Comparison of ENCODE assay signal across 8 cellular contexts in the genomic region with DNA sequence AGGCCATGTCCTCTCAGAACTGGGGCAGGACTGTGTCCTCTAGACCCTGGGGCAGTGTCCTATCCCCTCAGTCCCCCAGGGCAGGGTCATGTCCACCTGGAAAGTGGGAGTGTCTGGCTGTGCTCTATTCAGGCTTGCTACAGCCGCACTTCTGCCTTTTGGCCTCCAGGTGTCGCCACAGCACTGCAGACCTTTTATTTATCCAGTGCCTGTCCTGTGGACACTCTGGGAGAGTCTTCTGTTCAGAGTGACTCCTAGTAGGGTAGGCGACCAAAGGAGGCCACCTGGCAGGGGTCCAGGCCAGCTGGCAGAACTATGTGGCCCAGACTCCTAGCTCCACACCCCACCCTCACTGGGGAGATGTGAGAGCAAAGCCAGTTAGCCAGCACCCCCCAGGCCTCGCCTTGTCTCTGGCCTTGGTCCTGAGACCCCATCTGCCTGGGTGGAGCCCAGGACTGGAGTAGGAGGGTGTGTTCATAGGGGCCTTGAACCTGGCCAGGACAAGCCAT. TPM values are rescaled to one million over a fixed set of nuclear protein-coding genes. Genes with fewer than 3 reads are reported as not detected.
DNase-seq lines count a peak whose midpoint lies in the region; ATAC-seq and TF ChIP-seq lines count a peak whose summit lies in the region.

No MANE protein-coding gene starts in this region.

- TF ChIP-seq EP300 in stomach (IDR thresholded peaks at IDR 0.05), result no peak

- DNase-seq in ELF-1 (ENCODE audit: low read depth, low spot score), result peak; percentile 91
- DNase-seq in NOMO-1 treated with DMSO at 0.1 percent for 48 hours (lab: John Stamatoyannopoulos, UW; ENCODE audit: unreplicated experiment), result peak; percentile 59
- peak; percentile 58 for DNase-seq in activated T-cell treated with anti-CD3 and anti-CD28 coated beads for 24 hours (ENCODE audit: low read depth)
- peak; percentile 70 for DNase-seq in natural killer cell treated with Interleukin-12 subunit alpha and Interleukin-12 subunit beta and Interleukin-15 and Interleukin-18, amount 100 ng/mL, for 72 hours (ENCODE audit: low spot score)
- DNase-seq in stomach, result peak; percentile 80

- no peaks in the 10 kb centered on the region for H3K36me3 ChIP-seq in stomach

- no peak overlapping the region for H3K4me3 ChIP-seq in stomach

- H3K4me1 ChIP-seq in stomach, result peaks cover 13 to 26% (median 16%) of the 10 kb centered on the region in 4 donors

- peaks cover 9 to 10% of the 10 kb centered on the region in 2 donors for H3K27me3 Mint-ChIP-seq in natural killer cell treated with Interleukin-12 subunit alpha and Interleukin-12 subunit beta and Interleukin-15 and Interleukin-18, amount 100 ng/mL, for 72 hours

- no peaks in the 10 kb centered on the region for H3K9me3 ChIP-seq in stomach

- intact Hi-C loops in stomach (cut with DNase I; ENCODE audit: low total_unique reads), result loop anchor here (5.0 kb wide), 1 partner anchor 197 kb away; no protein-coding TSS in a partner anchor

- no peaks in the 10 kb centered on the region for H3K4me1 Mint-ChIP-seq in natural killer cell treated with Interleukin-12 subunit alpha and Interleukin-12 subunit beta and Interleukin-15 and Interleukin-18, amount 100 ng/mL, for 72 hours (ENCODE audit: low read depth in 2 of 2)

- 19 to 25% (median 21%) methylated on average over 4 of the region's 4 CpGs for WGBS in stomach, 5 donors

- H3K9me3 Mint-ChIP-seq in natural killer cell treated with Interleukin-12 subunit alpha and Interleukin-12 subunit beta and Interleukin-15 and Interleukin-18, amount 100 ng/mL, for 72 hours, result no peaks in the 10 kb centered on the region

- TF ChIP-seq CTCF in stomach (IDR thresholded peaks at IDR 0.05), result peak in 5 of 7 experiments; percentile 91 to 98 (median 96)

- H3K27ac ChIP-seq in stomach, result no peak overlapping the region

- peak; percentile 66 for ATAC-seq in HG03354 (IDR thresholded peaks at IDR 0.05; ENCODE audit: poor library complexity, severe bottlenecking, unreplicated experiment)
- ATAC-seq in esophagus mucosa, result peak; percentile 76
- ATAC-seq in natural killer cell treated with Interleukin-12 subunit alpha and Interleukin-12 subunit beta and Interleukin-15 and Interleukin-18, amount 100 ng/mL, for 72 hours, result peak; percentile 63 to 78
- no peak for ATAC-seq in GM19455 (IDR thresholded peaks at IDR 0.05; ENCODE audit: unreplicated experiment)

- no peak for TF ChIP-seq POLR2A in stomach (IDR thresholded peaks at IDR 0.05)

- no peaks in the 10 kb centered on the region for H3K36me3 Mint-ChIP-seq in natural killer cell treated with Interleukin-12 subunit alpha and Interleukin-12 subunit beta and Interleukin-15 and Interleukin-18, amount 100 ng/mL, for 72 hours

- H3K27ac Mint-ChIP-seq in natural killer cell treated with Interleukin-12 subunit alpha and Interleukin-12 subunit beta and Interleukin-15 and Interleukin-18, amount 100 ng/mL, for 72 hours, result no peak overlapping the region

- peaks cover 0 to 26% (median 17%) of the 10 kb centered on the region in 3 donors for H3K27me3 ChIP-seq in stomach

- no peak overlapping the region for H3K4me3 Mint-ChIP-seq in natural killer cell treated with Interleukin-12 subunit alpha and Interleukin-12 subunit beta and Interleukin-15 and Interleukin-18, amount 100 ng/mL, for 72 hours

RNA-seq across cellular contexts. Expression of gene TMIE, which starts 3.9 kb away (rescaled TPM):
- total RNA-seq in esophagus mucosa (1.6 TPM), stomach (under 1 TPM in 1 of 5 donors, not detected in 4; 0.55 TPM)
- total RNA-seq in natural killer cell treated with Interleukin-12 subunit alpha and Interleukin-12 subunit beta and Interleukin-15 and Interleukin-18, amount 100 ng/mL, for 72 hours, result not detected
- polyA plus RNA-seq in stomach, result 1 to 10 TPM in 1 of 3 donors, under 1 TPM in 1, not detected in 1; 0.46 to 1.0 TPM

RNA-seq across cellular contexts. Expression of gene ALS2CL, which starts 11.6 kb away (rescaled TPM):
- total RNA-seq in esophagus mucosa (55.7 TPM), stomach (100 to 1,000 TPM in 1 of 5 donors, 10 to 100 TPM in 4; 10.8 to 107 (median 50.0) TPM)
- total RNA-seq in natural killer cell treated with Interleukin-12 subunit alpha and Interleukin-12 subunit beta and Interleukin-15 and Interleukin-18, amount 100 ng/mL, for 72 hours, result under 1 TPM in 1 of 2 donors, not detected in 1; 0.11 TPM
- polyA plus RNA-seq in stomach, result 100 to 1,000 TPM in 1 of 3 donors, 1 to 10 TPM in 2; 5.3 to 103 (median 9.3) TPM

RNA-seq across cellular contexts. Expression of gene PRSS50, which starts 12.6 kb away (rescaled TPM):
- total RNA-seq in esophagus mucosa (not detected), stomach (under 1 TPM in 1 of 5 donors, not detected in 4; under 0.01 TPM)
- not detected for total RNA-seq in natural killer cell treated with Interleukin-12 subunit alpha and Interleukin-12 subunit beta and Interleukin-15 and Interleukin-18, amount 100 ng/mL, for 72 hours
- polyA plus RNA-seq in stomach, result under 1 TPM in 1 of 3 donors, not detected in 2; 0.10 TPM

Comparison
In these comparisons a context has a peak if more than half of its experiments do, and no peak if none do; other contexts are left out.
1. RNA of gene ALS2CL, which starts 11.6 kb away (total RNA-seq): 55.7 TPM in esophagus mucosa (single experiment) and 10.8 to 107 TPM in stomach; 0.11 TPM in natural killer cell treated with Interleukin-12 subunit alpha and Interleukin-12 subunit beta and Interleukin-15 and Interleukin-18, amount 100 ng/mL, for 72 hours; every median in the first group is over 10 times any median in the second.
2. Peak in every context shown above with its lines, with median percentiles within 50 percentile points of each other: DNase-seq.